Comparison of ENCODE assay signal across 25 cellular contexts in genomic region chr16:2808181-2808580, GRCh38. TPM values are rescaled to one million over a fixed set of nuclear protein-coding genes. Genes with fewer than 3 reads are reported as not detected.
"Had no signal": no experiment of that assay in that cellular context is flagged by ENCODE, and none has a peak within 500 bp of the region (broad histone marks: within the 10 kb centered on the region; RNA-seq: fewer than 3 reads in every experiment).

No MANE protein-coding gene starts in this region.

- FAIRE-seq: RCC 7860 had no signal

- H3K27ac ChIP-seq: adrenal gland, breast epithelium had no signal

- DNase-seq: activated CD4-positive, alpha-beta T cell treated with anti-CD3 and anti-CD28 coated beads, Interleukin-2, amount 10 ng/mL, durations not matched to agents 24 days and 14 days; activated CD4-positive, alpha-beta T cell treated with anti-CD3 and anti-CD28 coated beads, Interleukin-2, amount 50 U/mL, for 48 hours; activated CD4-positive, CD25-positive, alpha-beta regulatory T cell treated with anti-CD3 and anti-CD28 coated beads, Interleukin-2, amount 50 U/mL, for 72 hours; activated CD8-positive, alpha-beta memory T cell treated with anti-CD3 and anti-CD28 coated beads, Interleukin-2, amount 10 ng/mL, durations not matched to agents 7 days and 5 days; activated gamma-delta T cell; activated naive CD4-positive, alpha-beta T cell treated with anti-CD3 and anti-CD28 coated beads, Interleukin-2, amount 50 U/mL, for 16 hours; activated naive CD8-positive, alpha-beta T cell treated with anti-CD3 and anti-CD28 coated beads, Interleukin-2, amount 10 ng/mL, durations not matched to agents 7 days and 5 days; activated T-cell treated with anti-CD3 and anti-CD28 coated beads, Interleukin-2, amount 50 U/mL, for 24 hours; adrenal gland; anterior cingulate cortex; caudate nucleus; MG63; NCI-H1048; NCI-H146; NCI-H187 treated with DMSO at 0.1 percent for 48 hours; NCI-H2081 treated with DMSO at 0.1 percent for 48 hours; NCI-H446; NCI-H524; SIG-M5; T-helper 17 cell; T-helper 9 cell had no signal

- H3K4me3 ChIP-seq: adrenal gland, breast epithelium, MG63 had no signal

- H3K9me3 ChIP-seq: adrenal gland had no signal

- H3K27me3 ChIP-seq: MG63 had no signal

- H3K4me1 ChIP-seq: adrenal gland had no signal

- H3K36me3 ChIP-seq: adrenal gland, breast epithelium, MG63 had no signal

- ATAC-seq: activated CD8-positive, alpha-beta memory T cell treated with anti-CD3 and anti-CD28 coated beads, Interleukin-2, amount 10 ng/mL, durations not matched to agents 7 days and 5 days; T-helper 17 cell; WTC11 had no signal

RNA-seq across cellular contexts. Expression of gene PRSS41, which starts 9.9 kb away (rescaled TPM):
- total RNA-seq: activated CD4-positive, alpha-beta T cell treated with anti-CD3 and anti-CD28 coated beads, Interleukin-2, amount 10 ng/mL, durations not matched to agents 24 days and 14 days; activated CD8-positive, alpha-beta memory T cell treated with anti-CD3 and anti-CD28 coated beads, Interleukin-2, amount 10 ng/mL, durations not matched to agents 7 days and 5 days; activated naive CD8-positive, alpha-beta T cell treated with anti-CD3 and anti-CD28 coated beads, Interleukin-2, amount 10 ng/mL, durations not matched to agents 7 days and 5 days; activated T-helper 1 cell treated with anti-CD3 and anti-CD28 coated beads, Interleukin-12 subunit alpha, Interleukin-12 subunit beta, Interleukin-2, Interleukin-4 antibody, amounts not matched to agents 30 ng/mL and 10 ng/mL and 1 ng/mL, durations not matched to agents 14 hours and 24 hours and 36 hours; adrenal gland; breast epithelium; T-helper 17 cell; WTC11 had no signal
- polyA plus RNA-seq: adrenal gland had no signal

RNA-seq across cellular contexts. Expression of gene PRSS33, which starts 20.8 kb away (rescaled TPM):
- total RNA-seq: activated CD4-positive, alpha-beta T cell treated with anti-CD3 and anti-CD28 coated beads, Interleukin-2, amount 10 ng/mL, durations not matched to agents 24 days and 14 days; activated CD8-positive, alpha-beta memory T cell treated with anti-CD3 and anti-CD28 coated beads, Interleukin-2, amount 10 ng/mL, durations not matched to agents 7 days and 5 days; adrenal gland; breast epithelium; T-helper 17 cell had no signal
- polyA plus RNA-seq: adrenal gland had no signal

RNA-seq across cellular contexts. Expression of gene ZG16B, which starts 21.9 kb away (rescaled TPM):
- total RNA-seq: T-helper 17 cell, WTC11 had no signal
